Comparison of ENCODE assay signal across 23 cellular contexts in genomic region chr14:95234426-95234825, GRCh38.
DNase-seq lines count a peak whose midpoint lies in the region; ATAC-seq and TF ChIP-seq lines count a peak whose summit lies in the region.
"Had no signal": no experiment of that assay in that cellular context is flagged by ENCODE, and none has a peak within 500 bp of the region (broad histone marks: within the 10 kb centered on the region; RNA-seq: fewer than 3 reads in every experiment).

No MANE protein-coding gene starts in this region.

- TF ChIP-seq POLR2A in sigmoid colon (IDR thresholded peaks at IDR 0.05): no peak

- ATAC-seq in GM21447 (IDR thresholded peaks at IDR 0.05; ENCODE audit: unreplicated experiment): no peak
- ATAC-seq in CD4-positive, alpha-beta T cell (ENCODE audit: poor library complexity): no peak
- ATAC-seq: HCT116; naive thymus-derived CD8-positive, alpha-beta T cell had no signal

- H3K27ac Mint-ChIP-seq in CD4-positive, alpha-beta T cell: no peak overlapping the region
- H3K27ac Mint-ChIP-seq: naive thymus-derived CD8-positive, alpha-beta T cell had no signal

- no peaks in the 10 kb centered on the region for H3K36me3 ChIP-seq in BLaER1 treated with 17β-estradiol and CSF1 and Interleukin-3, amounts not matched to agents 10 nM and 100 nM
- peaks cover 0 to 2% of the 10 kb centered on the region in 2 experiments for H3K36me3 ChIP-seq in trophoblast cell (ENCODE audit: control insufficient read depth in 1 of 2, insufficient read depth in 2 of 2, low read length in 2 of 2)
- H3K36me3 ChIP-seq in sigmoid colon: no peaks in the 10 kb centered on the region

- WGBS in trophoblast cell (ENCODE audit: extremely low coverage, insufficient coverage, insufficient read length): no CpG with 5 or more reads among the region's 8 CpGs
- WGBS in sigmoid colon, 2 donors: 16 to 56% methylated on average over 8 of the region's 8 CpGs

- H2AFZ ChIP-seq in trophoblast cell (ENCODE audit: insufficient read depth, low read length, poor library complexity): peak overlapping the region; percentile 50

- no peak overlapping the region for H2BK5ac ChIP-seq in trophoblast cell (ENCODE audit: low read depth, low read length, poor library complexity)

- H4K8ac ChIP-seq in trophoblast cell (ENCODE audit: low read depth, low read length): peak overlapping the region; percentile 42

- H3K14ac ChIP-seq in trophoblast cell (ENCODE audit: low read length): peak overlapping the region; percentile 42

- peak overlapping the region in 9 of 11 experiments; percentile 8 to 64 (median 54); a peak in 13 of 22 replicates for H3K9ac ChIP-seq in BLaER1 treated with 17β-estradiol and CSF1 and Interleukin-3, amounts not matched to agents 10 nM and 100 nM
- no peak overlapping the region for H3K9ac ChIP-seq in trophoblast cell (ENCODE audit: low read length)

- POLR2A ChIA-PET in GM10248 (lab: Yijun Ruan, JAX): no interaction called here
- POLR2A ChIA-PET in CD4-positive, alpha-beta T cell (lab: Charles Lee): no interaction called here

- H3K23ac ChIP-seq in trophoblast cell (ENCODE audit: low read length): no peak overlapping the region

- H4K91ac ChIP-seq in trophoblast cell (ENCODE audit: low read depth, low read length): peak overlapping the region; percentile 57

- H3K4ac ChIP-seq in trophoblast cell (ENCODE audit: low read depth, low read length): no peak overlapping the region

- H3K4me2 ChIP-seq in BLaER1 treated with 17β-estradiol and CSF1 and Interleukin-3, amounts not matched to agents 10 nM and 100 nM: peak overlapping the region; percentile 69 to 93 (median 89)
- H3K4me2 ChIP-seq in trophoblast cell (ENCODE audit: low read length): no peak overlapping the region

- H3K27ac ChIP-seq in BLaER1 treated with 17β-estradiol and CSF1 and Interleukin-3, amounts not matched to agents 10 nM and 100 nM: peak overlapping the region in 9 of 11 experiments; percentile 33 to 78 (median 66); a peak in 18 of 22 replicates
- H3K27ac ChIP-seq in dorsolateral prefrontal cortex: peak overlapping the region in 36 of 59 donors; percentile 1 to 69 (median 48)
- no peak overlapping the region for H3K27ac ChIP-seq in trophoblast cell (ENCODE audit: low read depth, low read length)
- H3K27ac ChIP-seq in CD4-positive, alpha-beta T cell (ENCODE audit: low read depth, low read length): no peak overlapping the region
- H3K27ac ChIP-seq in sigmoid colon: peak overlapping the region in 2 of 4 donors; percentile 11 to 32

- H3K4me3 ChIP-seq in BLaER1 treated with 17β-estradiol and CSF1 and Interleukin-3, amounts not matched to agents 10 nM and 100 nM: 0 out of 20 replicates have a peak overlapping the region, but pooled peaks of 3 of the 10 experiments have one; percentile 12 to 21 (median 21)
- H3K4me3 ChIP-seq in dorsolateral prefrontal cortex (no peak overlapping the region), trophoblast cell (ENCODE audit: low read depth, low read length) (no peak overlapping the region), sigmoid colon (no peak overlapping the region)
- H3K4me3 ChIP-seq: skin epidermis had no signal

- H3K36me3 Mint-ChIP-seq in CD4-positive, alpha-beta T cell (ENCODE audit: low read depth): no peaks in the 10 kb centered on the region

- H3K27me3 Mint-ChIP-seq in CD4-positive, alpha-beta T cell: peaks cover 5% of the 10 kb centered on the region

- no peak overlapping the region for H4K12ac ChIP-seq in trophoblast cell (ENCODE audit: low read depth, low read length)

- H3K27me3 ChIP-seq in BLaER1 treated with 17β-estradiol and CSF1 and Interleukin-3, amounts not matched to agents 10 nM and 100 nM: no peaks in the 10 kb centered on the region
- no peaks in the 10 kb centered on the region for H3K27me3 ChIP-seq in dorsolateral prefrontal cortex
- H3K27me3 ChIP-seq in trophoblast cell (ENCODE audit: insufficient read depth, low read length): no peaks in the 10 kb centered on the region
- H3K27me3 ChIP-seq in CD4-positive, alpha-beta T cell (ENCODE audit: control insufficient read depth, insufficient read depth, low read length): no peaks in the 10 kb centered on the region
- H3K27me3 ChIP-seq in sigmoid colon: no peaks in the 10 kb centered on the region

- TF ChIP-seq CTCF in dorsolateral prefrontal cortex (IDR thresholded peaks at IDR 0.05 in 54 of 56, conservative IDR thresholded peaks at IDR 0.05 in 2 of 56; ENCODE audit: low read depth in 1 of 56, partially characterized antibody in 56 of 56) (no peak), GM10248 (IDR thresholded peaks at IDR 0.05; ENCODE audit: control extremely low read depth, extremely low read depth, low read depth, missing control alignments) (no peak), sigmoid colon (IDR thresholded peaks at IDR 0.05) (no peak)
- TF ChIP-seq CTCF in CD4-positive, alpha-beta T cell (IDR thresholded peaks at IDR 0.05): no peak

- no peak overlapping the region for H2BK120ac ChIP-seq in trophoblast cell (ENCODE audit: insufficient read depth, low read length, poor library complexity)

- TF ChIP-seq EP300 in sigmoid colon (IDR thresholded peaks at IDR 0.05): no peak

- H3K9me3 Mint-ChIP-seq in CD4-positive, alpha-beta T cell: no peaks in the 10 kb centered on the region

- peak overlapping the region; percentile 47 for H3K18ac ChIP-seq in trophoblast cell (ENCODE audit: low read length)

- CTCF ChIA-PET in GM10248 (lab: Yijun Ruan, JAX): interaction anchor here (1.0 to 1.3 kb wide), 2 partner anchors 27 to 127 kb away, joined by 3 read pairs; no protein-coding TSS in a partner anchor
- CTCF ChIA-PET in CD4-positive, alpha-beta T cell (lab: Charles Lee): no interaction called here

- peaks cover 54 to 91% (median 88%) of the 10 kb centered on the region in 10 experiments for H3K4me1 ChIP-seq in BLaER1 treated with 17β-estradiol and CSF1 and Interleukin-3, amounts not matched to agents 10 nM and 100 nM
- H3K4me1 ChIP-seq in trophoblast cell (ENCODE audit: control insufficient read depth in 1 of 2, insufficient read depth in 2 of 2, low read length in 2 of 2): peaks cover 5 to 24% of the 10 kb centered on the region in 2 experiments
- H3K4me1 ChIP-seq in sigmoid colon: peaks cover 0 to 9% (median 3%) of the 10 kb centered on the region in 4 donors

- DNase-seq in dorsolateral prefrontal cortex: no peak
- DNase-seq in kidney tubule cell (ENCODE audit: low spot score): peak; percentile 18
- DNase-seq in trophoblast cell: no peak
- no peak for DNase-seq in GM10248 (ENCODE audit: extremely low spot score)
- no peak for DNase-seq in CD4-positive, alpha-beta T cell
- DNase-seq in sigmoid colon: no peak
- DNase-seq: activated CD4-positive, alpha-beta T cell treated with anti-CD3 and anti-CD28 coated beads, Interleukin-2, amount 50 U/mL, for 4 hours; activated naive CD4-positive, alpha-beta T cell treated with Interleukin-2 at 50 U/mL for 16 hours; cortex of kidney; DMS 273 treated with DMSO at 0.1 percent for 48 hours; IMR-90; naive thymus-derived CD8-positive, alpha-beta T cell; NCI-H82; OCI-M1; posterior cingulate gyrus; SHP77 treated with DMSO at 0.1 percent for 48 hours; stimulated activated CD4-positive, alpha-beta T cell treated with anti-CD3 and anti-CD28 coated beads, Interleukin-4, amount 100 ng/mL, for 1 hour; T-helper 2 cell had no signal

- no peak overlapping the region for H2AK5ac ChIP-seq in trophoblast cell (ENCODE audit: low read length)

- no peaks in the 10 kb centered on the region for H3K79me2 ChIP-seq in trophoblast cell (ENCODE audit: control insufficient read depth, insufficient read depth, low read length, poor library complexity)

- peak overlapping the region; percentile 48 for H2BK12ac ChIP-seq in trophoblast cell (ENCODE audit: low read length)

- H3K9me3 ChIP-seq in BLaER1 treated with 17β-estradiol and CSF1 and Interleukin-3, amounts not matched to agents 10 nM and 100 nM (replicated peaks in 1 of 11): peaks cover 0 to 18% (median 11%) of the 10 kb centered on the region in 11 experiments; a peak in 15 of 22 replicates
- H3K9me3 ChIP-seq in trophoblast cell (ENCODE audit: insufficient read depth, low read depth, low read length) (no peaks in the 10 kb centered on the region), sigmoid colon (no peaks in the 10 kb centered on the region)
- H3K9me3 ChIP-seq in CD4-positive, alpha-beta T cell (ENCODE audit: control insufficient read depth, low read length): no peaks in the 10 kb centered on the region

- no peaks in the 10 kb centered on the region; a peak in 2 of 22 replicates for H4K20me1 ChIP-seq in BLaER1 treated with 17β-estradiol and CSF1 and Interleukin-3, amounts not matched to agents 10 nM and 100 nM

- H3K79me1 ChIP-seq in trophoblast cell (ENCODE audit: low read length): peaks cover 7% of the 10 kb centered on the region

- H3K4me3 Mint-ChIP-seq in CD4-positive, alpha-beta T cell: no peak overlapping the region
- H3K4me3 Mint-ChIP-seq: CD14-positive monocyte; naive thymus-derived CD8-positive, alpha-beta T cell had no signal

- intact Hi-C loops in dorsolateral prefrontal cortex (cut with DNase I): no loop called here
- intact Hi-C loops in CD4-positive, alpha-beta T cell (cut with DNase I, micrococcal nuclease): no loop called here
- intact Hi-C loops in sigmoid colon (cut with DNase I): no loop called here

- H3K4me1 Mint-ChIP-seq in CD4-positive, alpha-beta T cell (ENCODE audit: low read depth): no peaks in the 10 kb centered on the region

Comparison
In these comparisons a context has a peak if more than half of its experiments do, and no peak if none do; other contexts are left out.
1. H3K27ac ChIP-seq: peak in BLaER1 treated with 17β-estradiol and CSF1 and Interleukin-3, amounts not matched to agents 10 nM and 100 nM (9 of 11) and dorsolateral prefrontal cortex (36 of 59); none in trophoblast cell (single experiment) and CD4-positive, alpha-beta T cell (single experiment).